In the genomic region with DNA sequence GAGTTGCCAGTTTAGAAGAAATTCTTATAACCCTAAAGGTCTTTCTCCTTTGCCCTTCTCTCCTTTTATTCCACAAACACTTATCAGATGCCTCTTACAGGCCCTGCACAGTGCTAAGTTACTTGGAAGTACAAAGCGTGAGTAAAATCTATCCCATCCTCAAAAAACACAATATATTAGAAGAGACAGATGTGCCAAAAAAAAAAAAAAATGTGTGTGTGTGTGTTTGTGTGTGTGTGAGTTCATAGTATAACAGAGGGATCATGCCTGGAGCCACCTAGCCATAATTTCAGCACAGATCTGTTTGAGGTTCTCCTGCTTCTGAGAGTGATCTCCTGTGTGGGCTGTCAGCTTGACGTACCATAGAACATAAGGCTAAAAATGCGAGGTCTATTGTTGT, we compare ENCODE assay signal across 1 cellular context.
TF ChIP-seq lines count a peak whose summit lies in the region.

No MANE protein-coding gene starts in this region.

TF ChIP-seq in HEK293, 187 proteins besides CTCF, POLR2A, EP300 and RAD21:
- TF ChIP-seq ZNF335 (tag by site-specific recombination; conservative IDR thresholded peaks at IDR 0.05), result 0 out of 2 replicates have a peak, but pooled peaks have one; percentile 0
- TF ChIP-seq, protein P1, sequence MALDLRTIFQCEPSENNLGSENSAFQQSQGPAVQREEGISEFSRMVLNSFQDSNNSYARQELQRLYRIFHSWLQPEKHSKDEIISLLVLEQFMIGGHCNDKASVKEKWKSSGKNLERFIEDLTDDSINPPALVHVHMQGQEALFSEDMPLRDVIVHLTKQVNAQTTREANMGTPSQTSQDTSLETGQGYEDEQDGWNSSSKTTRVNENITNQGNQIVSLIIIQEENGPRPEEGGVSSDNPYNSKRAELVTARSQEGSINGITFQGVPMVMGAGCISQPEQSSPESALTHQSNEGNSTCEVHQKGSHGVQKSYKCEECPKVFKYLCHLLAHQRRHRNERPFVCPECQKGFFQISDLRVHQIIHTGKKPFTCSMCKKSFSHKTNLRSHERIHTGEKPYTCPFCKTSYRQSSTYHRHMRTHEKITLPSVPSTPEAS (tag by site-specific recombination; IDR thresholded peaks at IDR 0.05), result peak; percentile 55; the same call in 1 of the 2 replicates
- TF ChIP-seq ZNF302 (tag by site-specific recombination; IDR thresholded peaks at IDR 0.05; ENCODE audit: low read depth), result no peak
